Comparison of ENCODE assay signal across 20 cellular contexts in genomic region chr1:63713041-63713440, GRCh38.
DNase-seq lines count a peak whose midpoint lies in the region; ATAC-seq and TF ChIP-seq lines count a peak whose summit lies in the region.
"Had no signal": no experiment of that assay in that cellular context is flagged by ENCODE, and none has a peak within 500 bp of the region (broad histone marks: within the 10 kb centered on the region; RNA-seq: fewer than 3 reads in every experiment).

No MANE protein-coding gene starts in this region.

- TF ChIP-seq EP300 in sigmoid colon (IDR thresholded peaks at IDR 0.05): no peak

- TF ChIP-seq CTCF in KMS-11 (conservative IDR thresholded peaks at IDR 0.05; ENCODE audit: low read depth, low read length) (no peak), sigmoid colon (IDR thresholded peaks at IDR 0.05) (no peak)

- H3K9ac ChIP-seq in BLaER1 treated with 17β-estradiol and CSF1 and Interleukin-3, amounts not matched to agents 10 nM and 100 nM: no peak overlapping the region
- H3K9ac ChIP-seq in KMS-11: peak overlapping the region; percentile 42; the same call in 1 of the 2 replicates

- H3K27me3 ChIP-seq in BLaER1 treated with 17β-estradiol and CSF1 and Interleukin-3, amounts not matched to agents 10 nM and 100 nM: no peaks in the 10 kb centered on the region
- no peaks in the 10 kb centered on the region for H3K27me3 ChIP-seq in KMS-11 (ENCODE audit: insufficient read depth, low read depth)
- no peaks in the 10 kb centered on the region for H3K27me3 ChIP-seq in sigmoid colon
- H3K27me3 ChIP-seq: MG63, Peyer's patch had no signal

- peak overlapping the region in 10 of 11 experiments; percentile 58 to 83 (median 76); a peak in 20 of 22 replicates for H3K4me2 ChIP-seq in BLaER1 treated with 17β-estradiol and CSF1 and Interleukin-3, amounts not matched to agents 10 nM and 100 nM
- peak overlapping the region; percentile 64 for H3K4me2 ChIP-seq in KMS-11

- CTCF ChIA-PET in HEK293T (lab: Yijun Ruan, JAX): no interaction called here

- H3K27ac ChIP-seq in BLaER1 treated with 17β-estradiol and CSF1 and Interleukin-3, amounts not matched to agents 10 nM and 100 nM: peak overlapping the region in 4 of 11 experiments; percentile 53 to 65 (median 60); a peak in 6 of 22 replicates
- H3K27ac ChIP-seq in KMS-11: peak overlapping the region; percentile 89
- no peak overlapping the region for H3K27ac ChIP-seq in sigmoid colon
- H3K27ac ChIP-seq: Peyer's patch, SK-N-MC had no signal

- no peaks in the 10 kb centered on the region for H3K9me3 ChIP-seq in BLaER1 treated with 17β-estradiol and CSF1 and Interleukin-3, amounts not matched to agents 10 nM and 100 nM (replicated peaks in 1 of 11)
- H3K9me3 ChIP-seq in sigmoid colon: no peaks in the 10 kb centered on the region
- H3K9me3 ChIP-seq: MG63, Peyer's patch had no signal

- no peak for TF ChIP-seq POLR2A in sigmoid colon (IDR thresholded peaks at IDR 0.05)

- H3K79me2 ChIP-seq in KMS-11 (ENCODE audit: insufficient read depth, low read depth): no peaks in the 10 kb centered on the region

- peak; percentile 93 for DNase-seq in RPMI8226
- peak; percentile 22 for DNase-seq in sigmoid colon
- no peak for DNase-seq in HEK293T (ENCODE audit: extremely low spot score)
- no peak for DNase-seq in HPDE6-E6E7 (ENCODE audit: extremely low spot score)
- DNase-seq: Calu3; CD8-positive, alpha-beta memory T cell; GOT3; HCEC 1CT; KBM-7; MG63; NCI-H2029; NCI-H446; NCI-H524 treated with DMSO at 0.1 percent for 48 hours; NCI-H774; Peyer's patch; SIG-M5 had no signal

- H3K4me1 ChIP-seq in BLaER1 treated with 17β-estradiol and CSF1 and Interleukin-3, amounts not matched to agents 10 nM and 100 nM: peaks cover 20 to 35% (median 33%) of the 10 kb centered on the region in 10 experiments
- H3K4me1 ChIP-seq in KMS-11 (ENCODE audit: low read depth, poor library complexity, severe bottlenecking) (peaks cover 72% of the 10 kb centered on the region), sigmoid colon (no peaks in the 10 kb centered on the region)
- H3K4me1 ChIP-seq: Peyer's patch had no signal

- POLR2A ChIA-PET in HEK293T (lab: Yijun Ruan, JAX): no interaction called here

- 88 to 94% methylated on average over 3 of the region's 3 CpGs for WGBS in sigmoid colon, 2 donors

- ATAC-seq in HG03025 (IDR thresholded peaks at IDR 0.05; ENCODE audit: low FRiP score, unreplicated experiment): no peak

- peak overlapping the region; percentile 45 for H2AFZ ChIP-seq in KMS-11 (ENCODE audit: low read depth)

- no peaks in the 10 kb centered on the region for H4K20me1 ChIP-seq in BLaER1 treated with 17β-estradiol and CSF1 and Interleukin-3, amounts not matched to agents 10 nM and 100 nM
- H4K20me1 ChIP-seq in KMS-11 (ENCODE audit: insufficient read depth): no peaks in the 10 kb centered on the region

- no peak overlapping the region for H3K4me3 ChIP-seq in BLaER1 treated with 17β-estradiol and CSF1 and Interleukin-3, amounts not matched to agents 10 nM and 100 nM
- H3K4me3 ChIP-seq in KMS-11 (IDR thresholded peaks at IDR 0.05; ENCODE audit: insufficient read depth, low read depth, low read length) (no peak overlapping the region), sigmoid colon (no peak overlapping the region)
- H3K4me3 ChIP-seq: MG63, Peyer's patch, SK-N-MC had no signal

- no peaks in the 10 kb centered on the region for H3K36me3 ChIP-seq in BLaER1 treated with 17β-estradiol and CSF1 and Interleukin-3, amounts not matched to agents 10 nM and 100 nM
- H3K36me3 ChIP-seq in KMS-11 (ENCODE audit: insufficient read depth) (no peaks in the 10 kb centered on the region), sigmoid colon (no peaks in the 10 kb centered on the region)
- H3K36me3 ChIP-seq: MG63, Peyer's patch had no signal

- intact Hi-C loops in sigmoid colon (cut with DNase I): no loop called here

TF ChIP-seq in HEK293T, 16 proteins besides CTCF, POLR2A, EP300 and RAD21:
- TF ChIP-seq NFRKB (IDR thresholded peaks at IDR 0.05) (no peak), SUZ12 (IDR thresholded peaks at IDR 0.05) (no peak), ELF4 (IDR thresholded peaks at IDR 0.05) (no peak), ZNF384 (IDR thresholded peaks at IDR 0.05) (no peak), LEF1 (IDR thresholded peaks at IDR 0.05; ENCODE audit: borderline replicate concordance) (no peak), BHLHE40 (IDR thresholded peaks at IDR 0.05; ENCODE audit: borderline replicate concordance) (no peak), SP1 (IDR thresholded peaks at IDR 0.05) (no peak), FOXM1 (IDR thresholded peaks at IDR 0.05; ENCODE audit: borderline replicate concordance) (no peak), L3MBTL2 (conservative IDR thresholded peaks at IDR 0.05) (no peak), ARNT (IDR thresholded peaks at IDR 0.05) (no peak), FOXA1 (IDR thresholded peaks at IDR 0.05) (no peak), HDGF (IDR thresholded peaks at IDR 0.05; ENCODE audit: borderline replicate concordance) (no peak), FOXK2 (IDR thresholded peaks at IDR 0.05) (no peak), CTBP1 (IDR thresholded peaks at IDR 0.05; ENCODE audit: borderline replicate concordance) (no peak), PKNOX1 (IDR thresholded peaks at IDR 0.05) (no peak), TARDBP (IDR thresholded peaks at IDR 0.05) (no peak)
TF ChIP-seq in HEK293T: peak in this region for 0.

Comparison
In these comparisons a context has a peak if more than half of its experiments do, and no peak if none do; other contexts are left out.
1. DNase-seq: peak in RPMI8226 (single experiment) and sigmoid colon (single experiment); none in HEK293T (single experiment) and HPDE6-E6E7 (single experiment).